Comparison of ENCODE assay signal across 25 cellular contexts in the genomic region with DNA sequence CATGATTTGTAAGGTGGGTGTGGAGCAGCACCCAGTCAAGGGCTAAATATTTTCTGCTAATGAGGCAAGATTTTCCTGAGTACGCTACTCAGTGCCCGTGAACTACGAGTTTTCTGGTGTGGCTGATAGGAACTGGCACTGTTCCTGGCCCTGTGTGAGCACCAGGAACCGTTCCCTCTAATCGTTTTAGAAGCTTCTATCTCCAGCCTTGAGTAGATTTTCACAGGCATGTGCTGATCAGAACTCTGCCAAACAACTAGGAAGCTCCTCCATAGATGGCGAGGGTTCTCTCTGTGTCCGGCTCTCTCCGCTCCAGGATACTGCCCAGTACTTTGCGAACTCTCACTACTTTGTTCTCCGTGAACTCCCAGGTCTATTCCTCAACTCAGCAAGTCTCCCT. TPM values are rescaled to one million over a fixed set of nuclear protein-coding genes. Genes with fewer than 3 reads are reported as not detected.
DNase-seq lines count a peak whose midpoint lies in the region; ATAC-seq and TF ChIP-seq lines count a peak whose summit lies in the region.
"Had no signal": no experiment of that assay in that cellular context is flagged by ENCODE, and none has a peak within 500 bp of the region (broad histone marks: within the 10 kb centered on the region; RNA-seq: fewer than 3 reads in every experiment).

No MANE protein-coding gene starts in this region.

- H3K9ac ChIP-seq in HCT116 (ENCODE audit: low read length) = no peak overlapping the region

- TF ChIP-seq POLR2A in HCT116 (IDR thresholded peaks at IDR 0.05; ENCODE audit: borderline replicate concordance, extremely low read depth, insufficient read depth, insufficient read length) = no peak

- RAD21 ChIA-PET in HCT116 (lab: Charles Lee; ENCODE audit: low non-redundant PET in 1 of 2, low total read pairs in 2 of 2, uncharacterized antibody in 2 of 2, unreplicated experiment in 2 of 2) = no interaction called here

- no peaks in the 10 kb centered on the region for H3F3A ChIP-seq in GM23338 (replicated peaks; ENCODE audit: low read depth)

- no peak overlapping the region for H3K27ac Mint-ChIP-seq in GM23338

- no peak overlapping the region for H3K27ac ChIP-seq in GM23338 (ENCODE audit: low read depth)
- H3K27ac ChIP-seq in HCT116 (ENCODE audit: low read depth, low read length) = no peak overlapping the region
- H3K27ac ChIP-seq in heart right ventricle = peak overlapping the region in 6 of 10 donors; percentile 11 to 66 (median 52)
- H3K27ac ChIP-seq in lower lobe of right lung = no peak overlapping the region

- BruUV-seq in HCT116 (replicated peaks; lab: Mats Ljungman, UMichigan) = no TSS peak

- 71 to 73% methylated on average over 10 of the region's 10 CpGs for WGBS in heart right ventricle, 2 donors

- H4K20me1 ChIP-seq in GM23338 (replicated peaks; ENCODE audit: insufficient read depth) (no peaks in the 10 kb centered on the region), HCT116 (ENCODE audit: insufficient read depth) (no peaks in the 10 kb centered on the region)

- H3K4me3 ChIP-seq in GM23338 (no peak overlapping the region), HCT116 (replicated peaks in 1 of 2; ENCODE audit: low read depth in 1 of 2, low read length in 2 of 2) (no peak overlapping the region), heart right ventricle (no peak overlapping the region), lower lobe of right lung (no peak overlapping the region)
- H3K4me3 ChIP-seq: GM12878, K562 had no signal

- H3K79me2 ChIP-seq in GM23338 (replicated peaks; ENCODE audit: insufficient read depth) (no peaks in the 10 kb centered on the region), HCT116 (ENCODE audit: insufficient read depth, low read length) (no peaks in the 10 kb centered on the region)

- TF ChIP-seq CTCF in GM23338 (conservative IDR thresholded peaks at IDR 0.05; ENCODE audit: low read depth in 2 of 2) (no peak), HCT116 (IDR thresholded peaks at IDR 0.05 in 2 of 3, conservative IDR thresholded peaks at IDR 0.05 in 1 of 3; ENCODE audit: borderline replicate concordance in 1 of 3, insufficient read depth in 1 of 3, low read depth in 2 of 3, low read length in 2 of 3) (no peak), heart right ventricle (IDR thresholded peaks at IDR 0.05) (no peak), lower lobe of right lung (IDR thresholded peaks at IDR 0.05) (no peak)

- no peak for TF ChIP-seq RAD21 in HCT116 (IDR thresholded peaks at IDR 0.05; ENCODE audit: low read depth)

- peak overlapping the region; percentile 67; the same call in 1 of the 2 replicates for H2AFZ ChIP-seq in GM23338
- H2AFZ ChIP-seq in HCT116 (ENCODE audit: low read depth, low read length, poor library complexity, severe bottlenecking) = no peak overlapping the region

- DNase-seq in GM23338 (ENCODE audit: low spot score) (no peak), HCT116 (ENCODE audit: low read depth, low spot score) (no peak), heart right ventricle (peak in 1 of 2 donors; percentile 32), left lobe of liver (ENCODE audit: low spot score) (no peak), cerebellar nuclear complex (lab: John Stamatoyannopoulos, UW) (no peak), lower lobe of right lung (no peak)
- DNase-seq: C1 segment of cervical spinal cord; Caco-2; CD4-positive, alpha-beta memory T cell; Kasumi-1; NCI-H1105 treated with DMSO at 0.1 percent for 48 hours; NCI-H146; NCI-H1930; NCI-H2107; NCI-H524; NCI-H774; PC-3 had no signal

- H3K27me3 ChIP-seq in GM23338 (ENCODE audit: insufficient read depth) (no peaks in the 10 kb centered on the region), HCT116 (ENCODE audit: insufficient read depth, low read length) (no peaks in the 10 kb centered on the region), heart right ventricle (no peaks in the 10 kb centered on the region), lower lobe of right lung (ENCODE audit: low read depth) (no peaks in the 10 kb centered on the region)

- H3K36me3 Mint-ChIP-seq in GM23338 (ENCODE audit: low read depth) = peaks cover 18% of the 10 kb centered on the region; the same call in 2 of the 3 replicates

- H3K4me3 Mint-ChIP-seq in GM23338 = no peak overlapping the region
- H3K4me3 Mint-ChIP-seq: CD4-positive, alpha-beta memory T cell had no signal

- H3K9me2 ChIP-seq in GM23338 (ENCODE audit: insufficient read depth) (0 out of 2 replicates have a peak, but pooled peaks cover 8% of the 10 kb centered on the region), HCT116 (ENCODE audit: insufficient read depth) (no peaks in the 10 kb centered on the region)

- peaks cover 4% of the 10 kb centered on the region for H3K27me3 Mint-ChIP-seq in GM23338 (ENCODE audit: insufficient read depth, low read depth, poor library complexity)
- H3K27me3 Mint-ChIP-seq: CD4-positive, alpha-beta memory T cell had no signal

- H3K4me1 ChIP-seq in GM23338 (ENCODE audit: insufficient read depth) (no peaks in the 10 kb centered on the region), HCT116 (ENCODE audit: control insufficient read depth in 1 of 2, insufficient read depth in 2 of 2, low read length in 2 of 2) (no peaks in the 10 kb centered on the region), heart right ventricle (peaks cover 0 to 6% (median 0%) of the 10 kb centered on the region in 9 donors), lower lobe of right lung (no peaks in the 10 kb centered on the region)
- H3K4me1 ChIP-seq: Caco-2 had no signal

- H3K9me3 ChIP-seq in HCT116 (ENCODE audit: control insufficient read depth in 1 of 2, insufficient read depth in 1 of 2, low read depth in 1 of 2, low read length in 2 of 2) (no peaks in the 10 kb centered on the region), heart right ventricle (no peaks in the 10 kb centered on the region), lower lobe of right lung (no peaks in the 10 kb centered on the region)
- H3K9me3 ChIP-seq: Caco-2 had no signal

- CTCF ChIA-PET in HCT116 (lab: Charles Lee) = no interaction called here

- H3K4me2 ChIP-seq in GM23338 (no peak overlapping the region), HCT116 (ENCODE audit: low read length) (no peak overlapping the region)

- H3K4me1 Mint-ChIP-seq in GM23338 = no peaks in the 10 kb centered on the region

- H3K36me3 ChIP-seq in GM23338 (ENCODE audit: insufficient read depth) (0 out of 2 replicates have a peak, but pooled peaks cover 4% of the 10 kb centered on the region), HCT116 (ENCODE audit: control insufficient read depth in 1 of 2, insufficient read depth in 2 of 2, low read length in 2 of 2) (peaks cover 24 to 29% of the 10 kb centered on the region in 2 experiments; a peak in 3 of 4 replicates), heart right ventricle (peaks cover 0 to 87% (median 48%) of the 10 kb centered on the region in 9 donors), lower lobe of right lung (peaks cover 89% of the 10 kb centered on the region)

- no peaks in the 10 kb centered on the region; the same call in 2 of the 3 replicates for H3K9me3 Mint-ChIP-seq in GM23338
- H3K9me3 Mint-ChIP-seq: CD4-positive, alpha-beta memory T cell had no signal

- ATAC-seq in GM23338 (no peak), HCT116 (no peak), heart right ventricle (peak in 7 of 8 donors; percentile 67 to 93 (median 80)), left lobe of liver (peak; percentile 15), HG02798 (IDR thresholded peaks at IDR 0.05; ENCODE audit: poor library complexity, unreplicated experiment) (no peak), lower lobe of right lung (no peak)
- ATAC-seq: GM12878, HepG2, K562, PC-3 had no signal

- intact Hi-C loops in HCT116 (cut with micrococcal nuclease) = no loop called here
- intact Hi-C loops in heart right ventricle (cut with DNase I) = no loop called here
- intact Hi-C loops in lower lobe of right lung (cut with DNase I) = no loop called here

- POLR2A ChIA-PET in HCT116 (lab: Charles Lee) = no interaction called here

TF ChIP-seq in GM23338, 12 proteins besides CTCF, POLR2A, EP300 and RAD21 (continues in another document):
- no peak for TF ChIP-seq JUNB (IDR thresholded peaks at IDR 0.05; ENCODE audit: unreplicated experiment)
- TF ChIP-seq CREB1 (CRISPR knock-in tag; IDR thresholded peaks at IDR 0.05; ENCODE audit: low read depth) = no peak
- TF ChIP-seq ZNF114 (CRISPR knock-in tag; IDR thresholded peaks at IDR 0.05) = no peak
- no peak for TF ChIP-seq POLR2AphosphoS5 (IDR thresholded peaks at IDR 0.05; ENCODE audit: low read depth)
- no peak for TF ChIP-seq ZNF331 (CRISPR knock-in tag; IDR thresholded peaks at IDR 0.05; ENCODE audit: low read depth)

TF ChIP-seq in HCT116, 20 proteins besides CTCF, POLR2A, EP300 and RAD21:
- TF ChIP-seq ZFX (IDR thresholded peaks at IDR 0.05) (0 out of 2 replicates have a peak, but pooled peaks have one; percentile 13), FOSL1 (IDR thresholded peaks at IDR 0.05; ENCODE audit: low read depth) (no peak), SRF (IDR thresholded peaks at IDR 0.05; ENCODE audit: low read depth) (no peak), SIN3A (IDR thresholded peaks at IDR 0.05; ENCODE audit: low read depth) (no peak)

RNA-seq across cellular contexts. Expression of a gene that starts 17.7 kb away (rescaled TPM):
- 9.1 and 13.7 TPM in 2 replicates for total RNA-seq in GM23338 (2014; rRNA removed; shearing (Covaris generic))
- polyA plus RNA-seq in GM23338 (2016; fragmentation: Nextera tagmentation; extraction: Ambion mirVana) (5.0 and 5.5 TPM in 2 replicates), heart right ventricle (1 to 10 TPM; 6.8 to 8.6 TPM)
- total RNA-seq in HCT116 (2021; ENCODE audit: unreplicated experiment) (25.1 TPM), heart right ventricle (1 to 10 TPM; 5.0 to 9.6 (median 6.6) TPM), left lobe of liver (13.7 TPM), lower lobe of right lung (39.0 TPM)
- polyA plus RNA-seq in HCT116 (2012) = 17.3 and 19.1 TPM in 2 replicates
- total RNA-seq: SK-MEL-5 had no signal

RNA-seq across cellular contexts. Expression of a gene that starts 24.7 kb away (rescaled TPM):
- total RNA-seq in GM23338 (2014; rRNA removed; shearing (Covaris generic)) = not detected in 2 replicates
- polyA plus RNA-seq in GM23338 (2016; fragmentation: Nextera tagmentation; extraction: Ambion mirVana) (not detected in 2 replicates), heart right ventricle (not detected)
- total RNA-seq in HCT116 (2021; ENCODE audit: unreplicated experiment) (not detected), heart right ventricle (not detected), left lobe of liver (not detected), lower lobe of right lung (0.71 TPM)
- polyA plus RNA-seq in HCT116 (2012) = not detected in 2 replicates
- total RNA-seq: A673; Caco-2; CD4-positive, alpha-beta memory T cell; HepG2; HT1080; MCF 10A; SK-MEL-5 had no signal
- polyA plus RNA-seq: CD4-positive, alpha-beta memory T cell; HepG2; K562 had no signal

RNA-seq across cellular contexts. Expression of a gene that starts 27.8 kb away (rescaled TPM):
- total RNA-seq in GM23338 (2014; rRNA removed; shearing (Covaris generic)) = 0.23 and 0.56 TPM in 2 replicates
- 3.1 and 3.8 TPM in 2 replicates for polyA plus RNA-seq in GM23338 (2016; fragmentation: Nextera tagmentation; extraction: Ambion mirVana)
- total RNA-seq in HCT116 (2021; ENCODE audit: unreplicated experiment) = 0.76 TPM
- polyA plus RNA-seq in HCT116 (2012) = 0.21 and 0.47 TPM in 2 replicates
- under 1 TPM in 1 of 10 donors, not detected in 9; 0.44 TPM for total RNA-seq in heart right ventricle
- under 1 TPM in 1 of 2 donors, not detected in 1; 0.29 TPM for polyA plus RNA-seq in heart right ventricle
- 0.86 TPM for total RNA-seq in left lobe of liver
- not detected for total RNA-seq in lower lobe of right lung
- total RNA-seq: A673, MCF 10A had no signal

Comparison
In these comparisons a context has a peak if more than half of its experiments do, and no peak if none do; other contexts are left out.
1. ATAC-seq: peak in heart right ventricle (7 of 8) and left lobe of liver (single experiment); none in GM23338 (single experiment), HCT116 (single experiment), HG02798 (single experiment) and lower lobe of right lung (0 of 2).
2. H3K27ac ChIP-seq: peak in heart right ventricle (6 of 10); none in GM23338 (single experiment), HCT116 (single experiment) and lower lobe of right lung (single experiment).